Comparison of ENCODE assay signal across 8 cellular contexts in the genomic region with DNA sequence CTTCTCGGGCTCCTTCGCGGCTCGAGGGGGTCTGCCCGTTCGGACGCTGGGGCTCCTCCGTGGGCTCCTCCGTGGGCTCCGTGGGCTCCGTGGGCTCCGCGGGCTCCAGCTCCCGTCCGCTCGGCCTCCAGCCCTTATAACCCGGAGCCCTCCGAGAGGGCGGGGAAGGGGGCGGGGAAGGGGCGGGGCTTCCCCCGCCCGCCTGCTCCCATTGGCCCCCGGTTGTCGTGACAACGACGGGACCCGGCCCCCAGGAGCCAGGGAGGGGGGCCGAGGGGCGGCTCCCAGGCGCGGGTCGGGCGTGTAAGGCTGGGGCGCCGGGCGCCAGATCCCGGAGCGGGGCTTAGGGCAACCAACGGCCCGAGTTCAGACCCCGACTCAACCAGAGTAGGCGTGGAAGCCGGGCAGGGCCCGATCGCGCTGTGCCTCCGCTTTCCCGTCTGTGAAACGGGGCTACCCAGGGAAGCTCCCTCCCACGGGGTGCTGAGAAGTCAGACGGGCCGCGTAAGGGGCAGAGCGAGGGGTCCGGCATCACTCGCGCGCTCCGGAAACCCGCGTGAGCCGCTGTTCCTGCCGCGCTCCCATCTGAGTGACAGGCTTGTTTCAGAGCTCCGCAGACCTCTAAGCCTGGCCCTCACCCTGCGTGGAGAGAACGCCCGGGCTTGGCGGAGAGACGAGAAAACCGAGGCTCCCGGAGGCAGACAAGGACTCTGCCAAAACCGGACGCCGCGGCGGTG. TPM values are rescaled to one million over a fixed set of nuclear protein-coding genes. Genes with fewer than 3 reads are reported as not detected.
DNase-seq lines count a peak whose midpoint lies in the region; ATAC-seq, FAIRE-seq and TF ChIP-seq lines count a peak whose summit lies in the region.

A gene (minus strand): TSS at position 111 of the 737 bp plus-strand sequence. CDS start 119 bp downstream, outside the sequence.

- H3K9me3 ChIP-seq in A549 (no peaks in the 10 kb centered on the region), SK-N-MC (ENCODE audit: low read depth, low read length) (no peaks in the 10 kb centered on the region), subcutaneous abdominal adipose tissue (ENCODE audit: control insufficient read depth in 5 of 5, low read length in 5 of 5) (no peaks in the 10 kb centered on the region)

- FAIRE-seq in A549 (lab: Jason Lieb, UNC): no peak

- peak within 1 kb of the TSS; percentile 74 to 85 for H3K27ac ChIP-seq in A549
- H3K27ac ChIP-seq in SK-N-MC: no peak within 1 kb of the TSS
- peak within 1 kb of the TSS; percentile 57 for H3K27ac ChIP-seq in subcutaneous abdominal adipose tissue (ENCODE audit: low read depth, low read length)

- H3K4me1 ChIP-seq in A549: peaks cover 20% of the 10 kb centered on the region
- peaks cover 0 to 36% (median 25%) of the 10 kb centered on the region in 5 donors for H3K4me1 ChIP-seq in subcutaneous abdominal adipose tissue (ENCODE audit: control insufficient read depth in 5 of 5, insufficient read depth in 5 of 5, low read length in 5 of 5)

- TF ChIP-seq POLR2A in A549 (IDR thresholded peaks at IDR 0.05; ENCODE audit: low read length): peak; percentile 76

- H3K36me3 Mint-ChIP-seq in activated naive CD4-positive, alpha-beta T cell treated with anti-CD3 and anti-CD28 coated beads, Interleukin-2, amount 50 U/mL, for 24 hours: no peaks in the 10 kb centered on the region

- H3K4me3 Mint-ChIP-seq in activated naive CD4-positive, alpha-beta T cell treated with anti-CD3 and anti-CD28 coated beads, Interleukin-2, amount 50 U/mL, for 24 hours: peak within 1 kb of the TSS; percentile 76

- no peak within 1 kb of the TSS for H3K27ac Mint-ChIP-seq in activated naive CD4-positive, alpha-beta T cell treated with anti-CD3 and anti-CD28 coated beads, Interleukin-2, amount 50 U/mL, for 24 hours

- H3K4me1 Mint-ChIP-seq in activated naive CD4-positive, alpha-beta T cell treated with anti-CD3 and anti-CD28 coated beads, Interleukin-2, amount 50 U/mL, for 24 hours: peaks cover 6% of the 10 kb centered on the region

- H3K9ac ChIP-seq in SK-N-MC (ENCODE audit: insufficient read length) (no peak within 1 kb of the TSS), subcutaneous abdominal adipose tissue (ENCODE audit: low read length in 5 of 5) (peak within 1 kb of the TSS in 4 of 5 donors; percentile 58 to 75 (median 64))

- DNase-seq in A549 (ENCODE audit: low read depth in 1 of 2, low spot score in 1 of 2) (peak; percentile 69 to 94), SK-N-MC (ENCODE audit: low read depth, low spot score) (no peak), glomerular endothelial cell (ENCODE audit: extremely low read depth, low read depth, low spot score) (no peak), occipital lobe (lab: John Stamatoyannopoulos, UW) (peak; percentile 86)

- peaks cover 0 to 20% (median 16%) of the 10 kb centered on the region in 5 donors for H3K27me3 ChIP-seq in subcutaneous abdominal adipose tissue (ENCODE audit: control insufficient read depth in 5 of 5, insufficient read depth in 4 of 5, low read length in 5 of 5)

- H3K4me2 ChIP-seq in A549: peak within 1 kb of the TSS; percentile 66

- no peak for TF ChIP-seq EP300 in A549 (IDR thresholded peaks at IDR 0.05)

- TF ChIP-seq RAD21 in A549 (conservative IDR thresholded peaks at IDR 0.05 in 1 of 2, IDR thresholded peaks at IDR 0.05 in 1 of 2): 0 out of 5 replicates have a peak, but pooled peaks of 1 of the 2 experiments have one; percentile 13

- POLR2A ChIA-PET in A549 (lab: Yijun Ruan, JAX): interaction anchor here (0.6 to 1.5 kb wide), 6 partner anchors 20 to 129 kb away, joined by 3 to 9 read pairs (median 4); no protein-coding TSS in a partner anchor

- no peaks in the 10 kb centered on the region for H3K36me3 ChIP-seq in SK-N-MC (ENCODE audit: insufficient read depth, low read length)
- H3K36me3 ChIP-seq in subcutaneous abdominal adipose tissue (ENCODE audit: control insufficient read depth in 5 of 5, insufficient read depth in 5 of 5, low read length in 5 of 5): no peaks in the 10 kb centered on the region

- CTCF ChIA-PET in A549 (lab: Yijun Ruan, JAX): interaction anchor here (1.0 to 1.4 kb wide), 6 partner anchors 11 to 118 kb away, joined by 3 to 6 read pairs (median 4); no protein-coding TSS in a partner anchor

- H3K9me3 Mint-ChIP-seq in activated naive CD4-positive, alpha-beta T cell treated with anti-CD3 and anti-CD28 coated beads, Interleukin-2, amount 50 U/mL, for 24 hours: no peaks in the 10 kb centered on the region

- no peak for TF ChIP-seq CTCF in A549 (IDR thresholded peaks at IDR 0.05)

- H3K27me3 Mint-ChIP-seq in activated naive CD4-positive, alpha-beta T cell treated with anti-CD3 and anti-CD28 coated beads, Interleukin-2, amount 50 U/mL, for 24 hours: peaks cover 31% of the 10 kb centered on the region

- peak within 1 kb of the TSS; percentile 93 for H3K4me3 ChIP-seq in A549
- H3K4me3 ChIP-seq in SK-N-MC: peak within 1 kb of the TSS; percentile 88
- peak within 1 kb of the TSS in 4 of 5 donors; percentile 74 to 86 (median 76) for H3K4me3 ChIP-seq in subcutaneous abdominal adipose tissue (ENCODE audit: low read depth in 1 of 5, low read length in 5 of 5)

- ATAC-seq in A549 (peak; percentile 86 to 89), GM19043 (IDR thresholded peaks at IDR 0.05; ENCODE audit: low read depth, unreplicated experiment) (peak; percentile 67), HG03520 (IDR thresholded peaks at IDR 0.05; ENCODE audit: unreplicated experiment) (peak; percentile 67)

- WGBS in A549 (ENCODE audit: missing lambda C conversion rate): 15% methylated on average over 19 of the region's 78 CpGs

TF ChIP-seq in A549, 52 proteins besides CTCF, POLR2A, EP300 and RAD21:
- TF ChIP-seq, protein P1, sequence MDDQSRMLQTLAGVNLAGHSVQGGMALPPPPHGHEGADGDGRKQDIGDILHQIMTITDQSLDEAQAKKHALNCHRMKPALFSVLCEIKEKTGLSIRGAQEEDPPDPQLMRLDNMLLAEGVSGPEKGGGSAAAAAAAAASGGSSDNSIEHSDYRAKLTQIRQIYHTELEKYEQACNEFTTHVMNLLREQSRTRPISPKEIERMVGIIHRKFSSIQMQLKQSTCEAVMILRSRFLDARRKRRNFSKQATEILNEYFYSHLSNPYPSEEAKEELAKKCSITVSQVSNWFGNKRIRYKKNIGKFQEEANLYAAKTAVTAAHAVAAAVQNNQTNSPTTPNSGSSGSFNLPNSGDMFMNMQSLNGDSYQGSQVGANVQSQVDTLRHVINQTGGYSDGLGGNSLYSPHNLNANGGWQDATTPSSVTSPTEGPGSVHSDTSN (IDR thresholded peaks at IDR 0.05): no peak
- TF ChIP-seq, protein P2, sequence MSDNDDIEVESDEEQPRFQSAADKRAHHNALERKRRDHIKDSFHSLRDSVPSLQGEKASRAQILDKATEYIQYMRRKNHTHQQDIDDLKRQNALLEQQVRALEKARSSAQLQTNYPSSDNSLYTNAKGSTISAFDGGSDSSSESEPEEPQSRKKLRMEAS (IDR thresholded peaks at IDR 0.05): 0 out of 2 replicates have a peak, but pooled peaks have one; percentile 41
- TF ChIP-seq CEBPB (IDR thresholded peaks at IDR 0.05): no peak
- TF ChIP-seq HDAC2 (IDR thresholded peaks at IDR 0.05): 0 out of 2 replicates have a peak, but pooled peaks have one; percentile 25
- TF ChIP-seq KDM1A (IDR thresholded peaks at IDR 0.05; ENCODE audit: low read depth): peak; percentile 84
- peak in 1 of 2 experiments; percentile 76; a peak in 2 of 5 replicates for TF ChIP-seq JUN (IDR thresholded peaks at IDR 0.05)
- no peak for TF ChIP-seq HOXB5 (CRISPR knock-in tag; IDR thresholded peaks at IDR 0.05)
- TF ChIP-seq, protein P3, sequence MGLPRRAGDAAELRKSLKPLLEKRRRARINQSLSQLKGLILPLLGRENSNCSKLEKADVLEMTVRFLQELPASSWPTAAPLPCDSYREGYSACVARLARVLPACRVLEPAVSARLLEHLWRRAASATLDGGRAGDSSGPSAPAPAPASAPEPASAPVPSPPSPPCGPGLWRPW (IDR thresholded peaks at IDR 0.05): no peak
- TF ChIP-seq CBX2 (IDR thresholded peaks at IDR 0.05; ENCODE audit: borderline replicate concordance, low read depth): no peak
- TF ChIP-seq ZNF302 (CRISPR knock-in tag; IDR thresholded peaks at IDR 0.05): no peak
- TF ChIP-seq, protein P4, sequence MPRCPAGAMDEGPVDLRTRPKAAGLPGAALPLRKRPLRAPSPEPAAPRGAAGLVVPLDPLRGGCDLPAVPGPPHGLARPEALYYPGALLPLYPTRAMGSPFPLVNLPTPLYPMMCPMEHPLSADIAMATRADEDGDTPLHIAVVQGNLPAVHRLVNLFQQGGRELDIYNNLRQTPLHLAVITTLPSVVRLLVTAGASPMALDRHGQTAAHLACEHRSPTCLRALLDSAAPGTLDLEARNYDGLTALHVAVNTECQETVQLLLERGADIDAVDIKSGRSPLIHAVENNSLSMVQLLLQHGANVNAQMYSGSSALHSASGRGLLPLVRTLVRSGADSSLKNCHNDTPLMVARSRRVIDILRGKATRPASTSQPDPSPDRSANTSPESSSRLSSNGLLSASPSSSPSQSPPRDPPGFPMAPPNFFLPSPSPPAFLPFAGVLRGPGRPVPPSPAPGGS (IDR thresholded peaks at IDR 0.05): peak; percentile 58; the same call in 1 of the 3 replicates
- no peak for TF ChIP-seq CHD2 (IDR thresholded peaks at IDR 0.05; ENCODE audit: low read length, partially characterized antibody)
- no peak for TF ChIP-seq HOXA7 (CRISPR knock-in tag; IDR thresholded peaks at IDR 0.05)
- TF ChIP-seq, protein P5, sequence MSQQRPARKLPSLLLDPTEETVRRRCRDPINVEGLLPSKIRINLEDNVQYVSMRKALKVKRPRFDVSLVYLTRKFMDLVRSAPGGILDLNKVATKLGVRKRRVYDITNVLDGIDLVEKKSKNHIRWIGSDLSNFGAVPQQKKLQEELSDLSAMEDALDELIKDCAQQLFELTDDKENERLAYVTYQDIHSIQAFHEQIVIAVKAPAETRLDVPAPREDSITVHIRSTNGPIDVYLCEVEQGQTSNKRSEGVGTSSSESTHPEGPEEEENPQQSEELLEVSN (IDR thresholded peaks at IDR 0.05; ENCODE audit: borderline replicate concordance, low read depth): 0 out of 2 replicates have a peak, but pooled peaks have one; percentile 28
- TF ChIP-seq SMC3 (IDR thresholded peaks at IDR 0.05): peak; percentile 5; the same call in 1 of the 3 replicates
- TF ChIP-seq MAZ (IDR thresholded peaks at IDR 0.05; ENCODE audit: borderline replicate concordance, low read depth, low read length): no peak
- no peak for TF ChIP-seq ESRRA (IDR thresholded peaks at IDR 0.05; ENCODE audit: borderline replicate concordance, low read length)
- peak; percentile 37 for TF ChIP-seq ZFP36 (IDR thresholded peaks at IDR 0.05; ENCODE audit: borderline replicate concordance, partially characterized antibody)

RNA-seq across cellular contexts. Expression of the gene that starts here (rescaled TPM):
- 38.0 and 40.5 TPM in 2 replicates for polyA plus RNA-seq in A549 (2011; rRNA removed)
- polyA plus RNA-seq in A549 (2012; cell fraction: cytosol; rRNA removed): 16.9 and 22.1 TPM in 2 replicates
- 31.2 and 41.0 TPM in 2 replicates for polyA plus RNA-seq in A549 (2012; cell fraction: nucleus; rRNA removed)
- polyA plus RNA-seq in A549 (2017; fragmentation: RNase III; extraction: RNeasy Plus Mini Kit Qiagen cat#74134 plus additional on column Dnase treatment): 24.4 to 34.9 TPM (median 31.6 TPM) in 3 replicates
- 34.8 and 36.3 TPM in 2 replicates for polyA minus RNA-seq in A549 (2011; rRNA and poly(A)+ RNA removed)
- 10.2 and 13.2 TPM in 2 replicates for total RNA-seq in glomerular endothelial cell
- 11.4 TPM for total RNA-seq in occipital lobe

Comparison
In these comparisons a context has a peak if more than half of its experiments do, and no peak if none do; other contexts are left out.
1. DNase-seq: peak in A549 (2 of 2) and occipital lobe (single experiment); none in SK-N-MC (single experiment) and glomerular endothelial cell (single experiment).
2. Peak in every context shown above with its lines, with median percentiles within 50 percentile points of each other: ATAC-seq and H3K4me3 ChIP-seq.